In genomic region chr2:221254281-221254680, GRCh38 we compare ENCODE assay signal across 17 cellular contexts.
DNase-seq lines count a peak whose midpoint lies in the region; TF ChIP-seq lines count a peak whose summit lies in the region.
"Had no signal": no experiment of that assay in that cellular context is flagged by ENCODE, and none has a peak within 500 bp of the region (broad histone marks: within the 10 kb centered on the region; RNA-seq: fewer than 3 reads in every experiment).

No MANE protein-coding gene starts in this region.

- H3K9me3 ChIP-seq in H9 (ENCODE audit: control insufficient read depth, low read depth, low read length) (no peaks in the 10 kb centered on the region), sigmoid colon (no peaks in the 10 kb centered on the region)
- H3K9me3 ChIP-seq: vagina had no signal

- no peak for TF ChIP-seq EP300 in sigmoid colon (IDR thresholded peaks at IDR 0.05)

- H3K23ac ChIP-seq in H9 (ENCODE audit: insufficient read length, low read depth, low read length): no peak overlapping the region

- H3K4me3 ChIP-seq in sigmoid colon: no peak overlapping the region
- H3K4me3 ChIP-seq: vagina had no signal

- H4K8ac ChIP-seq in H9 (replicated peaks; ENCODE audit: insufficient read length, low read depth, low read length): no peak overlapping the region

- H3K18ac ChIP-seq in H9 (ENCODE audit: insufficient read length, low read depth, low read length): no peak overlapping the region

- no peak overlapping the region for H2BK12ac ChIP-seq in H9 (ENCODE audit: insufficient read length, low read depth, low read length)

- no peaks in the 10 kb centered on the region for H3K4me1 ChIP-seq in H9 (ENCODE audit: insufficient read depth, low read length)
- no peaks in the 10 kb centered on the region for H3K4me1 ChIP-seq in sigmoid colon
- H3K4me1 ChIP-seq: vagina had no signal

- no peak overlapping the region for H3K9ac ChIP-seq in H9 (ENCODE audit: extremely low read depth, insufficient read length, low read length)

- intact Hi-C loops in sigmoid colon (cut with DNase I): no loop called here

- no peak overlapping the region for H4K91ac ChIP-seq in H9 (ENCODE audit: insufficient read length, low read depth, low read length)

- DNase-seq in DMS53 (lab: John Stamatoyannopoulos, UW): peak; percentile 67
- peak; percentile 35 for DNase-seq in H9
- DNase-seq in SHP77 treated with DMSO at 0.1 percent for 48 hours (lab: John Stamatoyannopoulos, UW): peak; percentile 7
- DNase-seq in left kidney (ENCODE audit: low read depth, low spot score): peak; percentile 64
- no peak for DNase-seq in HuH-7 (ENCODE audit: low spot score)
- no peak for DNase-seq in T-helper 1 cell
- DNase-seq in progenitor cell of endocrine pancreas (ENCODE audit: low spot score, unreplicated experiment): no peak
- no peak for DNase-seq in sigmoid colon
- DNase-seq: activated effector memory CD4-positive, alpha-beta T cell treated with Interleukin-2 at 50 U/mL for 16 hours; amygdala; CD8-positive, alpha-beta T cell; cerebellar nuclear complex; endodermal cell; hypothalamus; left colon; NCI-H1694 had no signal

- peaks cover 1 to 5% (median 3%) of the 10 kb centered on the region in 3 experiments; a peak in 4 of 7 replicates for H3K36me3 Mint-ChIP-seq in H9 (ENCODE audit: insufficient read depth in 1 of 3, low read depth in 3 of 3)
- H3K36me3 Mint-ChIP-seq in progenitor cell of endocrine pancreas (ENCODE audit: insufficient read depth): peaks cover 2% of the 10 kb centered on the region
- H3K36me3 Mint-ChIP-seq: CD8-positive, alpha-beta T cell had no signal

- no peaks in the 10 kb centered on the region for H3K27me3 ChIP-seq in H9 (ENCODE audit: insufficient read depth, low read length)
- H3K27me3 ChIP-seq in sigmoid colon: no peaks in the 10 kb centered on the region
- H3K27me3 ChIP-seq: vagina had no signal

- TF ChIP-seq CTCF in H9 (conservative IDR thresholded peaks at IDR 0.05): no peak
- TF ChIP-seq CTCF in progenitor cell of endocrine pancreas (IDR thresholded peaks at IDR 0.05; ENCODE audit: unreplicated experiment): no peak
- no peak for TF ChIP-seq CTCF in sigmoid colon (IDR thresholded peaks at IDR 0.05)

- no peak overlapping the region for H3K4ac ChIP-seq in H9 (ENCODE audit: low read depth, low read length)

- H3K4me3 Mint-ChIP-seq in H9 (no peak overlapping the region), progenitor cell of endocrine pancreas (ENCODE audit: low read depth) (no peak overlapping the region)
- H3K4me3 Mint-ChIP-seq: CD8-positive, alpha-beta T cell; endodermal cell had no signal

- no peak overlapping the region for H3K27ac ChIP-seq in H9 (ENCODE audit: insufficient read length, low read depth, low read length)
- no peak overlapping the region for H3K27ac ChIP-seq in sigmoid colon
- H3K27ac ChIP-seq: vagina had no signal

- no peak overlapping the region for H2BK5ac ChIP-seq in H9 (ENCODE audit: insufficient read length, low read length)

- TF ChIP-seq POLR2A in sigmoid colon (IDR thresholded peaks at IDR 0.05): no peak

- H2AFZ ChIP-seq in H9 (ENCODE audit: low read length): no peak overlapping the region

- H3K56ac ChIP-seq in H9 (ENCODE audit: insufficient read length, low read depth, low read length): no peak overlapping the region

- WGBS in H9 (ENCODE audit: extremely low coverage, insufficient read length, low lambda C conversion rate): no CpG with 5 or more reads among the region's 4 CpGs
- 82 to 84% methylated on average over 4 of the region's 4 CpGs for WGBS in sigmoid colon, 2 donors

- H3K79me1 ChIP-seq in H9 (ENCODE audit: insufficient read depth, low read depth, low read length, poor library complexity, severe bottlenecking): no peaks in the 10 kb centered on the region

- H3K14ac ChIP-seq in H9 (ENCODE audit: insufficient read depth, low read length): no peak overlapping the region

- no peaks in the 10 kb centered on the region for H3K23me2 ChIP-seq in H9 (ENCODE audit: insufficient read length, low read depth, low read length, poor library complexity, severe bottlenecking)

- no peak overlapping the region for H4K5ac ChIP-seq in H9 (ENCODE audit: insufficient read length, low read depth, low read length)

- H3K9me3 Mint-ChIP-seq in H9 (peaks cover 6% of the 10 kb centered on the region in 2 experiments; a peak in 4 of 5 replicates), progenitor cell of endocrine pancreas (ENCODE audit: low read depth) (peaks cover 14% of the 10 kb centered on the region)

- no peaks in the 10 kb centered on the region for H3K79me2 ChIP-seq in H9 (ENCODE audit: insufficient read depth, low read length)

- no peak overlapping the region for H2BK15ac ChIP-seq in H9 (ENCODE audit: low read depth, low read length)

- H2BK120ac ChIP-seq in H9 (ENCODE audit: low read depth, low read length, poor library complexity, severe bottlenecking): no peak overlapping the region

- H3K36me3 ChIP-seq in sigmoid colon: no peaks in the 10 kb centered on the region
- H3K36me3 ChIP-seq: vagina had no signal

- H2AK5ac ChIP-seq in H9 (ENCODE audit: insufficient read length, low read length): no peak overlapping the region

- H4K20me1 ChIP-seq in H9 (ENCODE audit: control insufficient read depth, insufficient read depth, insufficient read length): no peaks in the 10 kb centered on the region

- no peak overlapping the region for H2BK20ac ChIP-seq in H9 (ENCODE audit: low read depth, low read length, poor library complexity, severe bottlenecking)

- no peak overlapping the region for H3T11ph ChIP-seq in H9 (ENCODE audit: low read length)

- H3K27ac Mint-ChIP-seq in H9: peak overlapping the region in 1 of 3 experiments; percentile 14; a peak in 1 of 7 replicates
- H3K27ac Mint-ChIP-seq in progenitor cell of endocrine pancreas: no peak overlapping the region
- H3K27ac Mint-ChIP-seq: CD8-positive, alpha-beta T cell; endodermal cell had no signal

- H3K4me2 ChIP-seq in H9 (ENCODE audit: insufficient read depth, insufficient read length, low read length): no peak overlapping the region

- no peaks in the 10 kb centered on the region for H3K27me3 Mint-ChIP-seq in H9 (ENCODE audit: low read depth)
- H3K27me3 Mint-ChIP-seq in progenitor cell of endocrine pancreas: no peaks in the 10 kb centered on the region

- H3K4me1 Mint-ChIP-seq in H9 (peaks cover 19 to 25% of the 10 kb centered on the region in 2 experiments), progenitor cell of endocrine pancreas (ENCODE audit: low read depth) (peaks cover 14% of the 10 kb centered on the region)

Comparison
In these comparisons a context has a peak if more than half of its experiments do, and no peak if none do; other contexts are left out.
1. DNase-seq: peak in DMS53 (single experiment), H9 (single experiment), SHP77 treated with DMSO at 0.1 percent for 48 hours (single experiment) and left kidney (single experiment); none in HuH-7 (single experiment), T-helper 1 cell (0 of 5), progenitor cell of endocrine pancreas (single experiment) and sigmoid colon (single experiment).